ENCODE assay signal across 9 cellular contexts in genomic region chrX:149525389-149525788, GRCh38. TPM values are rescaled to one million over a fixed set of nuclear protein-coding genes. Genes with fewer than 3 reads are reported as not detected.
DNase-seq lines count a peak whose midpoint lies in the region; ATAC-seq and TF ChIP-seq lines count a peak whose summit lies in the region.
"Not testable (repeated sequence)": the region's sequence is repeated elsewhere in the genome, so short reads cannot be mapped to it uniquely, and the experiment has no call there.
"Had no signal": no experiment of that assay in that cellular context is flagged by ENCODE, and none has a peak within 500 bp of the region (broad histone marks: within the 10 kb centered on the region; RNA-seq: fewer than 3 reads in every experiment).

No MANE protein-coding gene starts in this region.

- not testable (repeated sequence) for H2BK12ac ChIP-seq in neuronal stem cell (ENCODE audit: low read length)

- not testable (repeated sequence) for H3K23ac ChIP-seq in neuronal stem cell (ENCODE audit: low read depth, low read length, poor library complexity)

- not testable (repeated sequence) for H3K27ac ChIP-seq in fibroblast of lung (ENCODE audit: insufficient read depth, low read length); neuronal stem cell (replicated peaks; ENCODE audit: low read length)

- WGBS in neuronal stem cell (ENCODE audit: extremely low coverage in 2 of 2, insufficient read length in 2 of 2, insufficient replicate concordance in 1 of 2), 2 donors = no CpG with 5 or more reads among the region's 10 CpGs

- not testable (repeated sequence) for H4K8ac ChIP-seq in neuronal stem cell (ENCODE audit: low read depth, low read length)

- H2BK5ac ChIP-seq in neuronal stem cell (ENCODE audit: low read length) = not testable (repeated sequence)

- not testable (repeated sequence) for H4K20me1 ChIP-seq in fibroblast of lung (ENCODE audit: control insufficient read depth, extremely low read depth, insufficient read depth, low read length)

- H3K27me3 ChIP-seq in MG63; fibroblast of lung (ENCODE audit: control insufficient read depth, insufficient read depth, low read length); neuronal stem cell (ENCODE audit: control insufficient read depth in 3 of 3, insufficient read depth in 3 of 3, low read depth in 1 of 3, low read length in 3 of 3): not testable (repeated sequence)

- DNase-seq in A172 (ENCODE audit: low spot score) (peak; percentile 56), MG63 (peak; percentile 14), activated T-cell treated with anti-CD3 and anti-CD28 coated beads for 24 hours (ENCODE audit: low read depth) (peak; percentile 45), fibroblast of lung (ENCODE audit: low read depth in 2 of 2) (peak; percentile 55 to 73)
- not testable (repeated sequence) for DNase-seq in neuronal stem cell (ENCODE audit: low spot score)

- not testable (repeated sequence) for H4K91ac ChIP-seq in neuronal stem cell (ENCODE audit: low read depth, low read length, poor library complexity)

- H3K4me3 ChIP-seq in MG63; fibroblast of lung (replicated peaks in 1 of 4; ENCODE audit: control extremely low read depth in 1 of 4, insufficient read depth in 1 of 4, low read depth in 3 of 4, low read length in 4 of 4); neuronal stem cell (ENCODE audit: low read length in 2 of 2): not testable (repeated sequence)

- TF ChIP-seq POLR2A in Raji (IDR thresholded peaks at IDR 0.05; ENCODE audit: insufficient read depth, low read depth, low read length) = peak; percentile 33; the same call in 1 of the 2 replicates

- H2BK120ac ChIP-seq in neuronal stem cell (ENCODE audit: low read depth, low read length) = not testable (repeated sequence)

- not testable (repeated sequence) for H3K14ac ChIP-seq in neuronal stem cell (ENCODE audit: low read length)

- not testable (repeated sequence) for H3K79me2 ChIP-seq in fibroblast of lung (ENCODE audit: control insufficient read depth, insufficient read depth, low read length)

- not testable (repeated sequence) for H2AK5ac ChIP-seq in neuronal stem cell (ENCODE audit: low read depth, low read length)

- not testable (repeated sequence) for H3K36me3 ChIP-seq in MG63; fibroblast of lung (ENCODE audit: control insufficient read depth, insufficient read depth, low read length); neuronal stem cell (replicated peaks in 1 of 2; ENCODE audit: control insufficient read depth in 2 of 2, insufficient read depth in 2 of 2, low read length in 2 of 2)

- not testable (repeated sequence) for H3K9ac ChIP-seq in fibroblast of lung (ENCODE audit: insufficient read depth, low read length); neuronal stem cell (ENCODE audit: low read depth, low read length, poor library complexity)

- H3K18ac ChIP-seq in neuronal stem cell (ENCODE audit: low read length) = not testable (repeated sequence)

- not testable (repeated sequence) for H3K9me3 ChIP-seq in MG63; fibroblast of lung (ENCODE audit: control insufficient read depth, insufficient read depth, low read depth, low read length); neuronal stem cell (replicated peaks in 1 of 2; ENCODE audit: control insufficient read depth in 2 of 2, insufficient read depth in 1 of 2, low read depth in 1 of 2, low read length in 2 of 2)

- H2AFZ ChIP-seq in fibroblast of lung (ENCODE audit: low read length) = not testable (repeated sequence)
- peak overlapping the region; percentile 29 for H2AFZ ChIP-seq in neuronal stem cell (ENCODE audit: low read length)

- H3K4me2 ChIP-seq in fibroblast of lung (ENCODE audit: extremely low read depth, insufficient read depth, low read length); neuronal stem cell (ENCODE audit: insufficient read depth, low read length, poor library complexity, severe bottlenecking): not testable (repeated sequence)

- not testable (repeated sequence) for H2BK15ac ChIP-seq in neuronal stem cell (ENCODE audit: low read length)

- H3K79me1 ChIP-seq in neuronal stem cell (ENCODE audit: low read depth, low read length) = not testable (repeated sequence)

- ATAC-seq in GM18868 (IDR thresholded peaks at IDR 0.05; ENCODE audit: unreplicated experiment) (peak; percentile 92), HG02852 (IDR thresholded peaks at IDR 0.05; ENCODE audit: unreplicated experiment) (peak; percentile 94)

- not testable (repeated sequence) for H3K4ac ChIP-seq in neuronal stem cell (ENCODE audit: low read length)

- not testable (repeated sequence) for H3K4me1 ChIP-seq in fibroblast of lung (ENCODE audit: control insufficient read depth, extremely low read depth, insufficient read depth, low read length); neuronal stem cell (ENCODE audit: control insufficient read depth in 2 of 2, insufficient read depth in 1 of 2, low read depth in 1 of 2, low read length in 2 of 2)

- TF ChIP-seq CTCF in fibroblast of lung (conservative IDR thresholded peaks at IDR 0.05 in 1 of 2, IDR thresholded peaks at IDR 0.05 in 1 of 2; ENCODE audit: low read depth in 1 of 2, low read length in 2 of 2) = not testable (repeated sequence)

RNA-seq across cellular contexts. Expression of gene EOLA1, which starts 15.4 kb away (rescaled TPM):
- 17.4 and 25.7 TPM in 2 replicates for total RNA-seq in A172 (2014; rRNA removed; shearing (Covaris generic))
- 33.5 and 41.1 TPM in 2 replicates for total RNA-seq in MG63 (2014; rRNA removed; shearing (Covaris generic); ENCODE audit: low replicate concordance)
- 13.5 and 15.4 TPM in 2 replicates for total RNA-seq in fibroblast of lung
- 12.6 and 14.1 TPM in 2 replicates for polyA plus RNA-seq in fibroblast of lung
- 13.0 and 13.5 TPM in 2 replicates for polyA plus RNA-seq in fibroblast of lung (2012)
- 1.8 and 18.3 TPM in 2 replicates for polyA minus RNA-seq in fibroblast of lung (ENCODE audit: low replicate concordance)
- polyA plus RNA-seq in neuronal stem cell (2013, experiment 1 of 2) = 6.4 TPM
- 7.3 TPM for polyA plus RNA-seq in neuronal stem cell (2013, experiment 2 of 2)

RNA-seq across cellular contexts. Expression of gene IDS, which starts 20.3 kb away (rescaled TPM):
- 97.0 and 106 TPM in 2 replicates for total RNA-seq in A172 (2014; rRNA removed; shearing (Covaris generic))
- total RNA-seq in MG63 (2014; rRNA removed; shearing (Covaris generic); ENCODE audit: low replicate concordance) = 3.6 and 11.6 TPM in 2 replicates
- total RNA-seq in fibroblast of lung = 21.3 and 36.2 TPM in 2 replicates
- polyA plus RNA-seq in fibroblast of lung = 57.0 and 65.0 TPM in 2 replicates
- polyA plus RNA-seq in fibroblast of lung (2012) = 29.1 and 36.0 TPM in 2 replicates
- 100 and 114 TPM in 2 replicates for polyA minus RNA-seq in fibroblast of lung (ENCODE audit: low replicate concordance)
- 25.5 TPM for polyA plus RNA-seq in neuronal stem cell (2013, experiment 1 of 2)
- polyA plus RNA-seq in neuronal stem cell (2013, experiment 2 of 2) = 25.5 TPM

RNA-seq across cellular contexts. Expression of gene HSFX3, which starts 24.3 kb away (rescaled TPM):
- total RNA-seq in A172 (2014; rRNA removed; shearing (Covaris generic)) = not detected in 2 replicates
- total RNA-seq in MG63 (2014; rRNA removed; shearing (Covaris generic); ENCODE audit: low replicate concordance) = not detected in 2 replicates
- not detected in 2 replicates for total RNA-seq in fibroblast of lung
- not detected in 2 replicates for polyA plus RNA-seq in fibroblast of lung
- not detected in 2 replicates for polyA plus RNA-seq in fibroblast of lung (2012)
- not detected in 2 replicates for polyA minus RNA-seq in fibroblast of lung (ENCODE audit: low replicate concordance)
- not detected for polyA plus RNA-seq in neuronal stem cell (2013, experiment 1 of 2)
- polyA plus RNA-seq in neuronal stem cell (2013, experiment 2 of 2) = not detected
- total RNA-seq: activated CD8-positive, alpha-beta memory T cell treated with anti-CD3 and anti-CD28 coated beads for 36 hours had no signal
